ENCODE assay signal across 10 cellular contexts in the genomic region with DNA sequence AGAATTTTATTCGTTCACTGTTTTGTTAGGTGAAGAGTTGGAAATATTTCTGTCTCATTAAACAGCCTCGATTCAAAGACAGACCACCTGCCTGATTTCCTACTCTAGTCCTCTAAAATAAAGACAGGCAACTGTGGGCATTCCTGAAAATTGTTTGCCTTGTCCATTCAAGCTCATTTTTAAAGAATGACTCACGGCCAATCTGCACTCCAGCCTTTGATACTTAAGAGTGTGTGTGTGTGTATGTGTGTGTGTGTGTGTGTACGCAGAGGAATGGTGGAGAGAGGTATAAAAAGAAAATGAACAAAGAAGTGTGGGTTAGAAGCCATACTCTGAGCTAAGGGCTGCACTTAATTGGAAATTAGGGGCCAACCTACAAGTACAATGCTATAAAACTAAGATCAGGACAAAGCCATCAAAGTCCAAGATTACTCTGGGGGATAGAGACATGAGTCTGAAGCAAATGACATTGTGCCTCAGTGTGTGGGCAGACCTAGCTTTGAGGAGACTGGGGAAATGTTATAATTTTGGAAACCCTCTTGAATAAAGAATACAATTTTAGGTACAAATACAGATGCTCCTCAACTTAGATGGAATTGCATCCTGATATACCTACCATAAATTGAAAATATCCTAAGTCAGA. TPM values are rescaled to one million over a fixed set of nuclear protein-coding genes. Genes with fewer than 3 reads are reported as not detected.
A peak's percentile ranks its signal among the peaks of the same experiment; 100 is the strongest.
DNase-seq lines count a peak whose midpoint lies in the region; ATAC-seq and TF ChIP-seq lines count a peak whose summit lies in the region.
"Had no signal": no experiment of that assay in that cellular context is flagged by ENCODE, and none has a peak within 500 bp of the region (broad histone marks: within the 10 kb centered on the region; RNA-seq: fewer than 3 reads in every experiment).

No MANE protein-coding gene starts in this region.

- intact Hi-C loops in esophagus muscularis mucosa (cut with DNase I) = no loop called here

- no peak for TF ChIP-seq EP300 in esophagus muscularis mucosa (IDR thresholded peaks at IDR 0.05)

- H3K36me3 ChIP-seq in esophagus muscularis mucosa = no peaks in the 10 kb centered on the region

- H3K4me3 ChIP-seq in esophagus muscularis mucosa = no peak overlapping the region
- no peak overlapping the region for H3K4me3 ChIP-seq in retinal pigment epithelial cell (ENCODE audit: low read length)

- peaks cover 0 to 3% (median 0%) of the 10 kb centered on the region in 4 donors for H3K27me3 ChIP-seq in esophagus muscularis mucosa

- no peak overlapping the region for H3K27ac ChIP-seq in esophagus muscularis mucosa (replicated peaks in 1 of 4)

- no peak for TF ChIP-seq CTCF in esophagus muscularis mucosa (IDR thresholded peaks at IDR 0.05)
- TF ChIP-seq CTCF in retinal pigment epithelial cell (conservative IDR thresholded peaks at IDR 0.05; ENCODE audit: low read depth, low read length) = no peak
- TF ChIP-seq CTCF in GM10266 (IDR thresholded peaks at IDR 0.05; ENCODE audit: control insufficient read depth, insufficient read depth, low read depth, missing control alignments) = no peak

- WGBS in esophagus muscularis mucosa = 49% methylated on average over 4 of the region's 4 CpGs

- H3K9me3 ChIP-seq in esophagus muscularis mucosa = no peaks in the 10 kb centered on the region

- no peaks in the 10 kb centered on the region for H3K4me1 ChIP-seq in esophagus muscularis mucosa

- DNase-seq in GM03348 (ENCODE audit: low spot score) (peak; percentile 69), NCI-H69 (lab: John Stamatoyannopoulos, UW) (peak; percentile 70), esophagus muscularis mucosa (ENCODE audit: extremely low spot score) (peak; percentile 12), retinal pigment epithelial cell (ENCODE audit: low read depth) (peak; percentile 94), GM10266 (ENCODE audit: extremely low spot score) (no peak), mesenteric fat pad (ENCODE audit: low spot score) (no peak), SHP77 treated with DMSO at 0.1 percent for 48 hours (lab: John Stamatoyannopoulos, UW) (no peak)
- DNase-seq: activated naive CD4-positive, alpha-beta T cell treated with anti-CD3 and anti-CD28 coated beads, Interleukin-2, amount 50 U/mL, for 16 hours; NCI-H524 treated with DMSO at 0.1 percent for 48 hours had no signal

- no peak for ATAC-seq in GM18909 (IDR thresholded peaks at IDR 0.05; ENCODE audit: poor library complexity, unreplicated experiment)

- TF ChIP-seq POLR2A in esophagus muscularis mucosa (IDR thresholded peaks at IDR 0.05; ENCODE audit: low read depth) = no peak

RNA-seq across cellular contexts. Expression of a gene that starts 45.6 kb away (rescaled TPM):
- total RNA-seq in esophagus muscularis mucosa (10 to 100 TPM; 10.4 to 46.7 (median 26.5) TPM), mesenteric fat pad (61.8 TPM)

RNA-seq across cellular contexts. Expression of a gene that starts 59.6 kb away (rescaled TPM):
- total RNA-seq in esophagus muscularis mucosa (10 to 100 TPM; 21.6 to 44.2 (median 34.8) TPM), mesenteric fat pad (45.5 TPM)

Comparison
In these comparisons a context has a peak if more than half of its experiments do, and no peak if none do; other contexts are left out.
1. DNase-seq: peak in GM03348 (single experiment), NCI-H69 (single experiment), esophagus muscularis mucosa (single experiment) and retinal pigment epithelial cell (single experiment); none in GM10266 (single experiment), mesenteric fat pad (single experiment) and SHP77 treated with DMSO at 0.1 percent for 48 hours (single experiment).